In genomic region chr19:8184274-8184673, GRCh38 we compare ENCODE assay signal across 9 cellular contexts. TPM values are rescaled to one million over a fixed set of nuclear protein-coding genes. Genes with fewer than 3 reads are reported as not detected.
"Had no signal": no experiment of that assay in that cellular context is flagged by ENCODE, and none has a peak within 500 bp of the region (broad histone marks: within the 10 kb centered on the region; RNA-seq: fewer than 3 reads in every experiment).

No MANE protein-coding gene starts in this region.

- FAIRE-seq: HTR-8/SVneo had no signal

- H3K27ac ChIP-seq: HL-60, KMS-11 had no signal

- H3K4me2 ChIP-seq: KMS-11 had no signal

- DNase-seq: IMR-90, KBM-7, KG1 had no signal

- H3K9ac ChIP-seq: KMS-11 had no signal

RNA-seq across cellular contexts. Expression of gene CERS4, which starts 24.9 kb away (rescaled TPM):
- total RNA-seq: HT-29 had no signal

RNA-seq across cellular contexts. Expression of gene FBN3, which starts 34.9 kb away (rescaled TPM):
- total RNA-seq: HT-29, HT1080, IMR-90 had no signal
- polyA plus RNA-seq: IgD-negative memory B cell, IMR-90 had no signal
